In the genomic region with DNA sequence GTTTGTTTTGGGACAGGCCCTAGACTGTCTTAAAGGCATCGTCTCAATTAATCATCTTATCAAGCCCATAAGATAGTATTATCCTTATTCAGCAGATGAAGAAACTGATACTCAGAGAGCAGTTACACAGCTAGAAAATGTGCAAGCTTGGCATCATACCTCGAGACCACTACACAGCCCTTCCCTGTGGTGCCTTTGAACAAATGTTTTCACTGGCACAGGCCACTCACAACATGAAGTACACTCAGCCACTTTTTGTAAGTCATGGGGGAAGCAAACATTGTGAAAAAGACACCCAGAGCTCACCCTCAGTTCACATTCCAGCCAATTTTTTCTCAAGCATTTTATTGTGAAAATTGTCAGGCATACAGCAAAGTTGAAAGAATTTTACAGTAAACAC, we compare ENCODE assay signal across 1 cellular context.
TF ChIP-seq lines count a peak whose summit lies in the region.

No MANE protein-coding gene starts in this region.

TF ChIP-seq in IMR-90, 13 proteins besides CTCF, POLR2A, EP300 and RAD21 (continued from another document):
- TF ChIP-seq, protein P1, sequence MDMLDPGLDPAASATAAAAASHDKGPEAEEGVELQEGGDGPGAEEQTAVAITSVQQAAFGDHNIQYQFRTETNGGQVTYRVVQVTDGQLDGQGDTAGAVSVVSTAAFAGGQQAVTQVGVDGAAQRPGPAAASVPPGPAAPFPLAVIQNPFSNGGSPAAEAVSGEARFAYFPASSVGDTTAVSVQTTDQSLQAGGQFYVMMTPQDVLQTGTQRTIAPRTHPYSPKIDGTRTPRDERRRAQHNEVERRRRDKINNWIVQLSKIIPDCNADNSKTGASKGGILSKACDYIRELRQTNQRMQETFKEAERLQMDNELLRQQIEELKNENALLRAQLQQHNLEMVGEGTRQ (IDR thresholded peaks at IDR 0.05; ENCODE audit: low read depth, low read length), result no peak
- TF ChIP-seq FOS (IDR thresholded peaks at IDR 0.05; ENCODE audit: low read depth, low read length) (no peak), RFX5 (IDR thresholded peaks at IDR 0.05; ENCODE audit: low read depth, low read length) (no peak), BHLHE40 (IDR thresholded peaks at IDR 0.05; ENCODE audit: low read depth, low read length) (no peak), MAFK (IDR thresholded peaks at IDR 0.05; ENCODE audit: low read depth, low read length) (no peak), CEBPB (IDR thresholded peaks at IDR 0.05; ENCODE audit: low read depth, low read length) (no peak)
TF ChIP-seq in IMR-90: peak in this region for 0.
